Comparison of ENCODE assay signal across 1 cellular context in the genomic region with DNA sequence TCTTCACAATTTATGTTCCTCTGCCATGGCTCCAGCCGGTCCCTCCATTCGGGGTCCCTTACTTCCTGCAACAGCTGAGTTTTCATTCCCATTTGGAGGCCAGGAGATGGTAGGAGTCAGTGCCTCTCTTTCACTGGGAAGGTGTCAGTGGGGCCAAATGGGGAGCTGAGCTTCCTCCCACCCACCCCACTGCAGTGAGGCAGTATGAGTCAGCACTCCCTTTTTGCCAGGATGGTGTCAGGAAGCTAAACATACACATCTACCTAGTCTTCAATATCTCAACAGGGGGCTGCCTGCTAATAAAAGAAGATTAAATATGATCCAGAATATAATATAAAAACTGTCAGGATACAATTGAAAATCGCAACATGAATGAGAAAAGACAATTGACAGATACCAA.
TF ChIP-seq lines count a peak whose summit lies in the region.

No MANE protein-coding gene starts in this region.

TF ChIP-seq in WTC11, 78 proteins besides CTCF, POLR2A, EP300 and RAD21:
- TF ChIP-seq ZNF138 (CRISPR knock-in tag; conservative IDR thresholded peaks at IDR 0.05) (no peak), ZNF121 (CRISPR knock-in tag; IDR thresholded peaks at IDR 0.05) (no peak), JUN (CRISPR knock-in tag; IDR thresholded peaks at IDR 0.05) (no peak), MYBL2 (CRISPR knock-in tag; IDR thresholded peaks at IDR 0.05) (no peak), TCF7 (CRISPR knock-in tag; IDR thresholded peaks at IDR 0.05; ENCODE audit: low read depth) (no peak), JAZF1 (CRISPR knock-in tag; IDR thresholded peaks at IDR 0.05) (no peak), ZNF396 (CRISPR knock-in tag; IDR thresholded peaks at IDR 0.05; ENCODE audit: borderline replicate concordance) (no peak), KAT7 (CRISPR knock-in tag; IDR thresholded peaks at IDR 0.05; ENCODE audit: borderline replicate concordance) (no peak), ATF1 (CRISPR knock-in tag; IDR thresholded peaks at IDR 0.05) (no peak), NFYB (CRISPR knock-in tag; conservative IDR thresholded peaks at IDR 0.05; ENCODE audit: low read depth) (no peak)
- TF ChIP-seq, protein P1, sequence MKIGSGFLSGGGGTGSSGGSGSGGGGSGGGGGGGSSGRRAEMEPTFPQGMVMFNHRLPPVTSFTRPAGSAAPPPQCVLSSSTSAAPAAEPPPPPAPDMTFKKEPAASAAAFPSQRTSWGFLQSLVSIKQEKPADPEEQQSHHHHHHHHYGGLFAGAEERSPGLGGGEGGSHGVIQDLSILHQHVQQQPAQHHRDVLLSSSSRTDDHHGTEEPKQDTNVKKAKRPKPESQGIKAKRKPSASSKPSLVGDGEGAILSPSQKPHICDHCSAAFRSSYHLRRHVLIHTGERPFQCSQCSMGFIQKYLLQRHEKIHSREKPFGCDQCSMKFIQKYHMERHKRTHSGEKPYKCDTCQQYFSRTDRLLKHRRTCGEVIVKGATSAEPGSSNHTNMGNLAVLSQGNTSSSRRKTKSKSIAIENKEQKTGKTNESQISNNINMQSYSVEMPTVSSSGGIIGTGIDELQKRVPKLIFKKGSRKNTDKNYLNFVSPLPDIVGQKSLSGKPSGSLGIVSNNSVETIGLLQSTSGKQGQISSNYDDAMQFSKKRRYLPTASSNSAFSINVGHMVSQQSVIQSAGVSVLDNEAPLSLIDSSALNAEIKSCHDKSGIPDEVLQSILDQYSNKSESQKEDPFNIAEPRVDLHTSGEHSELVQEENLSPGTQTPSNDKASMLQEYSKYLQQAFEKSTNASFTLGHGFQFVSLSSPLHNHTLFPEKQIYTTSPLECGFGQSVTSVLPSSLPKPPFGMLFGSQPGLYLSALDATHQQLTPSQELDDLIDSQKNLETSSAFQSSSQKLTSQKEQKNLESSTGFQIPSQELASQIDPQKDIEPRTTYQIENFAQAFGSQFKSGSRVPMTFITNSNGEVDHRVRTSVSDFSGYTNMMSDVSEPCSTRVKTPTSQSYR (CRISPR knock-in tag; IDR thresholded peaks at IDR 0.05): no peak
- TF ChIP-seq, protein P2, sequence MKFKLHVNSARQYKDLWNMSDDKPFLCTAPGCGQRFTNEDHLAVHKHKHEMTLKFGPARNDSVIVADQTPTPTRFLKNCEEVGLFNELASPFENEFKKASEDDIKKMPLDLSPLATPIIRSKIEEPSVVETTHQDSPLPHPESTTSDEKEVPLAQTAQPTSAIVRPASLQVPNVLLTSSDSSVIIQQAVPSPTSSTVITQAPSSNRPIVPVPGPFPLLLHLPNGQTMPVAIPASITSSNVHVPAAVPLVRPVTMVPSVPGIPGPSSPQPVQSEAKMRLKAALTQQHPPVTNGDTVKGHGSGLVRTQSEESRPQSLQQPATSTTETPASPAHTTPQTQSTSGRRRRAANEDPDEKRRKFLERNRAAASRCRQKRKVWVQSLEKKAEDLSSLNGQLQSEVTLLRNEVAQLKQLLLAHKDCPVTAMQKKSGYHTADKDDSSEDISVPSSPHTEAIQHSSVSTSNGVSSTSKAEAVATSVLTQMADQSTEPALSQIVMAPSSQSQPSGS (CRISPR knock-in tag; IDR thresholded peaks at IDR 0.05; ENCODE audit: borderline replicate concordance, low read depth): no peak
- TF ChIP-seq, protein P3, sequence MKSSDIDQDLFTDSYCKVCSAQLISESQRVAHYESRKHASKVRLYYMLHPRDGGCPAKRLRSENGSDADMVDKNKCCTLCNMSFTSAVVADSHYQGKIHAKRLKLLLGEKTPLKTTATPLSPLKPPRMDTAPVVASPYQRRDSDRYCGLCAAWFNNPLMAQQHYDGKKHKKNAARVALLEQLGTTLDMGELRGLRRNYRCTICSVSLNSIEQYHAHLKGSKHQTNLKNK (CRISPR knock-in tag; IDR thresholded peaks at IDR 0.05): no peak
- TF ChIP-seq, protein P4, sequence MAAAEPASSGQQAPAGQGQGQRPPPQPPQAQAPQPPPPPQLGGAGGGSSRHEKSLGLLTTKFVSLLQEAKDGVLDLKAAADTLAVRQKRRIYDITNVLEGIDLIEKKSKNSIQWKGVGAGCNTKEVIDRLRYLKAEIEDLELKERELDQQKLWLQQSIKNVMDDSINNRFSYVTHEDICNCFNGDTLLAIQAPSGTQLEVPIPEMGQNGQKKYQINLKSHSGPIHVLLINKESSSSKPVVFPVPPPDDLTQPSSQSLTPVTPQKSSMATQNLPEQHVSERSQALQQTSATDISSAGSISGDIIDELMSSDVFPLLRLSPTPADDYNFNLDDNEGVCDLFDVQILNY (CRISPR knock-in tag; IDR thresholded peaks at IDR 0.05): no peak
TF ChIP-seq in WTC11: peak in this region for 0.
